Comparison of ENCODE assay signal across 26 cellular contexts in the genomic region with DNA sequence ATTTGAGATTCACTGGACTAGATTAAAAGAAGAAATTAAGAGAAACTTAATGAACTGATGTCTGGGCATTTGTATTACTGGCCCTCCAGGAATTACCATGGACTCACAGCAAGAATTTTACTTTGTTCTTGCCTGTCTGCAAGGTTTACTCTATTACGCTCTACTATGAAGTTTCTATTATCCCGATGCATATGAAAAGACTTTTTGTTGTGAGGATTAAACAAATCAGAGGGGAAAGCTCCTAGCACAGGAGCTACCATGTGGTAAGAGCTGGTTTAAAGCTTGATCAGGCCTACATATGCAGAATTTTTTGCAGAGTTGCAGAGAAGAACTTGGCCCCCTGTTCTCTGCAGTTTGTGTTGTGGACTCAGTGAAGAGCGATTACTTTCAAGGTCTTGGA.
"Had no signal": no experiment of that assay in that cellular context is flagged by ENCODE, and none has a peak within 500 bp of the region (broad histone marks: within the 10 kb centered on the region; RNA-seq: fewer than 3 reads in every experiment).

No MANE protein-coding gene starts in this region.

- H3K9me3 ChIP-seq: body of pancreas, esophagus squamous epithelium, gastroesophageal sphincter, heart right ventricle had no signal

- H3K4me1 Mint-ChIP-seq: activated CD4-positive, alpha-beta memory T cell treated with anti-CD3 and anti-CD28 coated beads, Interleukin-2, amount 10 ng/mL, durations not matched to agents 7 days and 5 days; activated CD4-positive, alpha-beta T cell treated with anti-CD3 and anti-CD28 coated beads for 36 hours; activated CD4-positive, alpha-beta T cell treated with anti-CD3 and anti-CD28 coated beads, Interleukin-2, amount 10 ng/mL, durations not matched to agents 24 days and 14 days; activated T-helper 17 cell treated with anti-CD3 and anti-CD28 coated beads, Interleukin-2, amount 50 U/mL, for 72 hours had no signal

- H3K27me3 ChIP-seq: body of pancreas, esophagus squamous epithelium, gastroesophageal sphincter, heart right ventricle had no signal

- DNase-seq: activated CD4-positive, alpha-beta memory T cell treated with anti-CD3 and anti-CD28 coated beads, Interleukin-2, amount 10 ng/mL, durations not matched to agents 7 days and 5 days; activated CD4-positive, alpha-beta T cell treated with anti-CD3 and anti-CD28 coated beads for 36 hours; activated CD4-positive, alpha-beta T cell treated with anti-CD3 and anti-CD28 coated beads, Interleukin-2, amount 10 ng/mL, durations not matched to agents 24 days and 14 days; activated CD4-positive, CD25-positive, alpha-beta regulatory T cell; activated CD4-positive, CD25-positive, alpha-beta regulatory T cell treated with anti-CD3 and anti-CD28 coated beads, Interleukin-2, amount 50 U/mL, for 72 hours; activated CD8-positive, alpha-beta memory T cell treated with anti-CD3 and anti-CD28 coated beads, Interleukin-2, amount 50 U/mL, for 48 hours; activated effector memory CD4-positive, alpha-beta T cell treated with Interleukin-2 at 50 U/mL for 16 hours; activated gamma-delta T cell treated with Interleukin-2 at 50 U/mL for 16 hours; activated naive CD4-positive, alpha-beta T cell treated with anti-CD3 and anti-CD28 coated beads, Interleukin-2, amount 50 U/mL, for 16 hours; activated naive CD4-positive, alpha-beta T cell treated with Interleukin-2 at 50 U/mL for 16 hours; activated T-cell treated with anti-CD3 and anti-CD28 coated beads for 4 hours; activated T-cell treated with anti-CD3 and anti-CD28 coated beads, Interleukin-2, amount 50 U/mL, for 24 hours; activated T-cell treated with anti-CD3 and anti-CD28 coated beads, Interleukin-2, amount 50 U/mL, for 72 hours; amniotic stem cell; anterior cingulate cortex; body of pancreas; caudate nucleus; effector CD8-positive, alpha-beta T cell; esophagus squamous epithelium; foreskin melanocyte; heart right ventricle; T-helper 2 cell had no signal

- H3K4me1 ChIP-seq: esophagus squamous epithelium, gastroesophageal sphincter had no signal

- H3K27ac Mint-ChIP-seq: activated CD4-positive, alpha-beta memory T cell treated with anti-CD3 and anti-CD28 coated beads, Interleukin-2, amount 10 ng/mL, durations not matched to agents 7 days and 5 days; activated CD4-positive, alpha-beta T cell treated with anti-CD3 and anti-CD28 coated beads for 36 hours; activated CD4-positive, alpha-beta T cell treated with anti-CD3 and anti-CD28 coated beads, Interleukin-2, amount 10 ng/mL, durations not matched to agents 24 days and 14 days; activated naive CD8-positive, alpha-beta T cell; activated T-cell treated with anti-CD3 and anti-CD28 coated beads, Interleukin-2, amount 50 U/mL, for 24 hours; activated T-cell treated with anti-CD3 and anti-CD28 coated beads, Interleukin-2, amount 50 U/mL, for 72 hours; activated T-helper 17 cell treated with anti-CD3 and anti-CD28 coated beads, Interleukin-2, amount 50 U/mL, for 72 hours had no signal

- H3K27me3 Mint-ChIP-seq: activated CD4-positive, alpha-beta memory T cell treated with anti-CD3 and anti-CD28 coated beads, Interleukin-2, amount 10 ng/mL, durations not matched to agents 7 days and 5 days; activated CD4-positive, alpha-beta T cell treated with anti-CD3 and anti-CD28 coated beads for 36 hours; activated CD4-positive, alpha-beta T cell treated with anti-CD3 and anti-CD28 coated beads, Interleukin-2, amount 10 ng/mL, durations not matched to agents 24 days and 14 days; activated naive CD8-positive, alpha-beta T cell; activated T-cell treated with anti-CD3 and anti-CD28 coated beads, Interleukin-2, amount 50 U/mL, for 24 hours; activated T-helper 17 cell treated with anti-CD3 and anti-CD28 coated beads, Interleukin-2, amount 50 U/mL, for 72 hours had no signal

- H3K36me3 Mint-ChIP-seq: activated naive CD8-positive, alpha-beta T cell had no signal

- H3K4me3 ChIP-seq: body of pancreas, esophagus squamous epithelium, gastroesophageal sphincter, heart right ventricle had no signal

- H3K9me3 Mint-ChIP-seq: activated CD4-positive, alpha-beta memory T cell treated with anti-CD3 and anti-CD28 coated beads, Interleukin-2, amount 10 ng/mL, durations not matched to agents 7 days and 5 days; activated CD4-positive, alpha-beta T cell treated with anti-CD3 and anti-CD28 coated beads, Interleukin-2, amount 10 ng/mL, durations not matched to agents 24 days and 14 days; activated T-cell treated with anti-CD3 and anti-CD28 coated beads, Interleukin-2, amount 50 U/mL, for 24 hours; activated T-cell treated with anti-CD3 and anti-CD28 coated beads, Interleukin-2, amount 50 U/mL, for 72 hours; activated T-helper 17 cell treated with anti-CD3 and anti-CD28 coated beads, Interleukin-2, amount 50 U/mL, for 72 hours had no signal

- H3K4me3 Mint-ChIP-seq: activated CD4-positive, alpha-beta memory T cell treated with anti-CD3 and anti-CD28 coated beads, Interleukin-2, amount 10 ng/mL, durations not matched to agents 7 days and 5 days; activated CD4-positive, alpha-beta T cell treated with anti-CD3 and anti-CD28 coated beads for 36 hours; activated CD4-positive, alpha-beta T cell treated with anti-CD3 and anti-CD28 coated beads, Interleukin-2, amount 10 ng/mL, durations not matched to agents 24 days and 14 days; activated naive CD8-positive, alpha-beta T cell; activated T-cell treated with anti-CD3 and anti-CD28 coated beads, Interleukin-2, amount 50 U/mL, for 24 hours; activated T-cell treated with anti-CD3 and anti-CD28 coated beads, Interleukin-2, amount 50 U/mL, for 72 hours; activated T-helper 17 cell treated with anti-CD3 and anti-CD28 coated beads, Interleukin-2, amount 50 U/mL, for 72 hours had no signal

- H3K27ac ChIP-seq: body of pancreas, epithelial cell of prostate, esophagus squamous epithelium, gastroesophageal sphincter, heart right ventricle had no signal

- H3K36me3 ChIP-seq: esophagus squamous epithelium, gastroesophageal sphincter, heart right ventricle had no signal
